1 cellular context compared by ENCODE assay signal in the genomic region with DNA sequence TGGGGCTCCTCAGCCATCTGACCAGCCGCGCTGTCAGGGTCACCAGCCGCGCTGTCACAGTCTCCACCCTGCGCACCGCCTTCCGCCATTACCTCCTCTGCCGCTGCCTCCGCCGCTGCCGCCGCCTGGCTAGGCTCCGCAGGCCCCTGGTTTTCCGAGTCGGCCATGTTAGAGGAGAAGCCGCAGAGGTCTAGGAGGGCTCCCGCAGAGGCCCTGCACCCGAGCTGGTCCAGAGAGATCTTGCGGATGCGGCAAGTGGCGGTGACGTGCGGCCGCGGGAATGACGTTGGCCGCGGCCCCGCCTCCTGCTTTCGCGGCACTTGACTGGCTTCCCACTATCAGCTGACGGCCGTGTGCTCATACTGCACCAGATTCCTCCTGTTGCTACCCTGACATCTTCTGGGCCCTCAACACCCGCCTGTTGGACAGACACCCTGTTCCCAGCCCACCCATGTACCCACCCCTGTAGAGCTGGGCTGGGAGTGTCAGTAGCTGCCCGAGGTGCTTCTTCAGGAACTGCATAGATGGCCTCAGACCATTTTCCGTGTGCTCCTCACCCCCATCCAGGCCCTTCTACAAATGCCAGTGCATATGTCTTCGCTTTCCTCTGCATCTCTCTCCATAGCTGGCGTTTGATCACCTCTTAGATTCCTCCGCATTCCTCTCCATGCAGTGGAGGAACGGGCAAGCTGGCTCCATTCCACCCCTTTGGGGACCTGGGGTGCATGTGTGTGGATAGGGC.
A peak's percentile ranks its signal among the peaks of the same experiment; 100 is the strongest.
TF ChIP-seq lines count a peak whose summit lies in the region.

A gene with protein sequence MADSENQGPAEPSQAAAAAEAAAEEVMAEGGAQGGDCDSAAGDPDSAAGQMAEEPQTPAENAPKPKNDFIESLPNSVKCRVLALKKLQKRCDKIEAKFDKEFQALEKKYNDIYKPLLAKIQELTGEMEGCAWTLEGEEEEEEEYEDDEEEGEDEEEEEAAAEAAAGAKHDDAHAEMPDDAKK (minus strand): TSS at position 242 of the 742 bp plus-strand sequence. CDS start 75 bp downstream, at position 167.

TF ChIP-seq in K562, 482 proteins besides CTCF, POLR2A, EP300 and RAD21 (continued from another document):
- TF ChIP-seq, protein P1, sequence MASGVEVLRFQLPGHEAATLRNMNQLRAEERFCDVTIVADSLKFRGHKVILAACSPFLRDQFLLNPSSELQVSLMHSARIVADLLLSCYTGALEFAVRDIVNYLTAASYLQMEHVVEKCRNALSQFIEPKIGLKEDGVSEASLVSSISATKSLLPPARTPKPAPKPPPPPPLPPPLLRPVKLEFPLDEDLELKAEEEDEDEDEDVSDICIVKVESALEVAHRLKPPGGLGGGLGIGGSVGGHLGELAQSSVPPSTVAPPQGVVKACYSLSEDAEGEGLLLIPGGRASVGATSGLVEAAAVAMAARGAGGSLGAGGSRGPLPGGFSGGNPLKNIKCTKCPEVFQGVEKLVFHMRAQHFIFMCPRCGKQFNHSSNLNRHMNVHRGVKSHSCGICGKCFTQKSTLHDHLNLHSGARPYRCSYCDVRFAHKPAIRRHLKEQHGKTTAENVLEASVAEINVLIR (CRISPR knock-in tag; IDR thresholded peaks at IDR 0.05), result peak; percentile 28; the same call in 1 of the 2 replicates
- TF ChIP-seq, protein P2, sequence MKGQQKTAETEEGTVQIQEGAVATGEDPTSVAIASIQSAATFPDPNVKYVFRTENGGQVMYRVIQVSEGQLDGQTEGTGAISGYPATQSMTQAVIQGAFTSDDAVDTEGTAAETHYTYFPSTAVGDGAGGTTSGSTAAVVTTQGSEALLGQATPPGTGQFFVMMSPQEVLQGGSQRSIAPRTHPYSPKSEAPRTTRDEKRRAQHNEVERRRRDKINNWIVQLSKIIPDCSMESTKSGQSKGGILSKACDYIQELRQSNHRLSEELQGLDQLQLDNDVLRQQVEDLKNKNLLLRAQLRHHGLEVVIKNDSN (CRISPR knock-in tag; IDR thresholded peaks at IDR 0.05), result peak; percentile 77
- TF ChIP-seq RBFOX2 (IDR thresholded peaks at IDR 0.05; ENCODE audit: low read depth, low read length) (peak; percentile 63), CTBP1 (IDR thresholded peaks at IDR 0.05; ENCODE audit: borderline replicate concordance) (peak; percentile 28; the same call in 1 of the 2 replicates), NRF1 (conservative IDR thresholded peaks at IDR 0.05 in 1 of 2, IDR thresholded peaks at IDR 0.05 in 1 of 2) (peak; percentile 49 to 61), HNRNPLL (IDR thresholded peaks at IDR 0.05; ENCODE audit: low read depth, low read length, poor library complexity, severe bottlenecking) (peak; percentile 59), GABPA (tag; conservative IDR thresholded peaks at IDR 0.05; ENCODE audit: low read depth) (no peak)
- TF ChIP-seq, protein P3, sequence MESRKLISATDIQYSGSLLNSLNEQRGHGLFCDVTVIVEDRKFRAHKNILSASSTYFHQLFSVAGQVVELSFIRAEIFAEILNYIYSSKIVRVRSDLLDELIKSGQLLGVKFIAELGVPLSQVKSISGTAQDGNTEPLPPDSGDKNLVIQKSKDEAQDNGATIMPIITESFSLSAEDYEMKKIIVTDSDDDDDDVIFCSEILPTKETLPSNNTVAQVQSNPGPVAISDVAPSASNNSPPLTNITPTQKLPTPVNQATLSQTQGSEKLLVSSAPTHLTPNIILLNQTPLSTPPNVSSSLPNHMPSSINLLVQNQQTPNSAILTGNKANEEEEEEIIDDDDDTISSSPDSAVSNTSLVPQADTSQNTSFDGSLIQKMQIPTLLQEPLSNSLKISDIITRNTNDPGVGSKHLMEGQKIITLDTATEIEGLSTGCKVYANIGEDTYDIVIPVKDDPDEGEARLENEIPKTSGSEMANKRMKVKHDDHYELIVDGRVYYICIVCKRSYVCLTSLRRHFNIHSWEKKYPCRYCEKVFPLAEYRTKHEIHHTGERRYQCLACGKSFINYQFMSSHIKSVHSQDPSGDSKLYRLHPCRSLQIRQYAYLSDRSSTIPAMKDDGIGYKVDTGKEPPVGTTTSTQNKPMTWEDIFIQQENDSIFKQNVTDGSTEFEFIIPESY (CRISPR knock-in tag; IDR thresholded peaks at IDR 0.05), result peak; percentile 68
- TF ChIP-seq, protein P4, sequence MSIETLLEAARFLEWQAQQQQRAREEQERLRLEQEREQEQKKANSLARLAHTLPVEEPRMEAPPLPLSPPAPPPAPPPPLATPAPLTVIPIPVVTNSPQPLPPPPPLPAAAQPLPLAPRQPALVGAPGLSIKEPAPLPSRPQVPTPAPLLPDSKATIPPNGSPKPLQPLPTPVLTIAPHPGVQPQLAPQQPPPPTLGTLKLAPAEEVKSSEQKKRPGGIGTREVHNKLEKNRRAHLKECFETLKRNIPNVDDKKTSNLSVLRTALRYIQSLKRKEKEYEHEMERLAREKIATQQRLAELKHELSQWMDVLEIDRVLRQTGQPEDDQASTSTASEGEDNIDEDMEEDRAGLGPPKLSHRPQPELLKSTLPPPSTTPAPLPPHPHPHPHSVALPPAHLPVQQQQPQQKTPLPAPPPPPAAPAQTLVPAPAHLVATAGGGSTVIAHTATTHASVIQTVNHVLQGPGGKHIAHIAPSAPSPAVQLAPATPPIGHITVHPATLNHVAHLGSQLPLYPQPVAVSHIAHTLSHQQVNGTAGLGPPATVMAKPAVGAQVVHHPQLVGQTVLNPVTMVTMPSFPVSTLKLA (conservative IDR thresholded peaks at IDR 0.05), result 0 out of 4 replicates have a peak, but pooled peaks of 1 of the 2 experiments have one; percentile 14
